Comparison of ENCODE assay signal across 10 cellular contexts in genomic region chr9:117411547-117411946, GRCh38. TPM values are rescaled to one million over a fixed set of nuclear protein-coding genes. Genes with fewer than 3 reads are reported as not detected.
A peak's percentile ranks its signal among the peaks of the same experiment; 100 is the strongest.
DNase-seq lines count a peak whose midpoint lies in the region; ATAC-seq, FAIRE-seq and TF ChIP-seq lines count a peak whose summit lies in the region.
"Had no signal": no experiment of that assay in that cellular context is flagged by ENCODE, and none has a peak within 500 bp of the region (broad histone marks: within the 10 kb centered on the region; RNA-seq: fewer than 3 reads in every experiment).

No MANE protein-coding gene starts in this region.

- no peak overlapping the region for H3K4me3 Mint-ChIP-seq in endodermal cell
- peak overlapping the region; percentile 61 for H3K4me3 Mint-ChIP-seq in nephron progenitor cell
- H3K4me3 Mint-ChIP-seq in stimulated activated memory B cell treated with anti-CD40 and anti-IgM and Interleukin-4, amounts not matched to agents 10 μg/mL and 1 μg/mL and 100 μg/mL, for 72 hours = no peak overlapping the region
- H3K4me3 Mint-ChIP-seq in activated CD4-positive, alpha-beta memory T cell treated with anti-CD3 and anti-CD28 coated beads, Interleukin-2, amount 10 ng/mL, durations not matched to agents 7 days and 5 days = no peak overlapping the region
- H3K4me3 Mint-ChIP-seq: stimulated activated naive CD8-positive, alpha-beta T cell treated with anti-CD3 and anti-CD28 coated beads, Interleukin-15, Interleukin-2, amounts not matched to agents 100 ng/mL and 50 ng/mL, for 24 hours had no signal

- CTCF ChIA-PET in BJ (lab: Yijun Ruan, JAX) = interaction anchor here (0.7 to 2.4 kb wide), 6 partner anchors 10 to 675 kb away, joined by 3 to 16 read pairs (median 3); no protein-coding TSS in a partner anchor
- CTCF ChIA-PET in activated CD4-positive, alpha-beta memory T cell treated with anti-CD3 and anti-CD28 coated beads, Interleukin-2, amount 10 ng/mL, durations not matched to agents 7 days and 5 days (lab: Charles Lee) = interaction anchor here (0.8 kb wide), 1 partner anchor 675 kb away, joined by 3 read pairs; no protein-coding TSS in a partner anchor

- H3K4me3 ChIP-seq in BJ (ENCODE audit: low read depth, low read length) (no peak overlapping the region), endodermal cell (ENCODE audit: low read length) (no peak overlapping the region)

- H3K27me3 ChIP-seq in BJ (ENCODE audit: control insufficient read depth, insufficient read depth, low read length) (peaks cover 30% of the 10 kb centered on the region), endodermal cell (ENCODE audit: control insufficient read depth, insufficient read depth, low read length, poor library complexity, severe bottlenecking) (peaks cover 57% of the 10 kb centered on the region)

- no peaks in the 10 kb centered on the region for H3K36me3 Mint-ChIP-seq in endodermal cell (ENCODE audit: low read depth)
- H3K36me3 Mint-ChIP-seq in nephron progenitor cell (ENCODE audit: low read depth) = no peaks in the 10 kb centered on the region
- H3K36me3 Mint-ChIP-seq in stimulated activated memory B cell treated with anti-CD40 and anti-IgM and Interleukin-4, amounts not matched to agents 10 μg/mL and 1 μg/mL and 100 μg/mL, for 72 hours = no peaks in the 10 kb centered on the region
- H3K36me3 Mint-ChIP-seq in activated CD4-positive, alpha-beta memory T cell treated with anti-CD3 and anti-CD28 coated beads, Interleukin-2, amount 10 ng/mL, durations not matched to agents 7 days and 5 days (ENCODE audit: low read depth) = no peaks in the 10 kb centered on the region

- 25 to 56% methylated on average over 1 to 4 of the region's 4 CpGs for WGBS in endodermal cell (ENCODE audit: insufficient coverage in 1 of 2, insufficient read length in 1 of 2), 2 experiments

- H3K9me3 ChIP-seq in endodermal cell (ENCODE audit: control insufficient read depth, low read length) = no peaks in the 10 kb centered on the region

- H3K9ac ChIP-seq in endodermal cell (ENCODE audit: extremely low read depth, low read length, poor library complexity, severe bottlenecking) = no peak overlapping the region

- H3K27ac Mint-ChIP-seq in endodermal cell (no peak overlapping the region), nephron progenitor cell (no peak overlapping the region)
- H3K27ac Mint-ChIP-seq in stimulated activated memory B cell treated with anti-CD40 and anti-IgM and Interleukin-4, amounts not matched to agents 10 μg/mL and 1 μg/mL and 100 μg/mL, for 72 hours = no peak overlapping the region
- no peak overlapping the region for H3K27ac Mint-ChIP-seq in activated CD4-positive, alpha-beta memory T cell treated with anti-CD3 and anti-CD28 coated beads, Interleukin-2, amount 10 ng/mL, durations not matched to agents 7 days and 5 days
- H3K27ac Mint-ChIP-seq: stimulated activated naive CD8-positive, alpha-beta T cell treated with anti-CD3 and anti-CD28 coated beads, Interleukin-15, Interleukin-2, amounts not matched to agents 100 ng/mL and 50 ng/mL, for 24 hours had no signal

- H3K27ac ChIP-seq in endodermal cell (ENCODE audit: low read depth, low read length) = no peak overlapping the region

- H3K27me3 Mint-ChIP-seq in endodermal cell (ENCODE audit: insufficient read depth) (peaks cover 55% of the 10 kb centered on the region), nephron progenitor cell (ENCODE audit: low read depth, poor library complexity) (peaks cover 61% of the 10 kb centered on the region)
- H3K27me3 Mint-ChIP-seq in stimulated activated memory B cell treated with anti-CD40 and anti-IgM and Interleukin-4, amounts not matched to agents 10 μg/mL and 1 μg/mL and 100 μg/mL, for 72 hours = peaks cover 44% of the 10 kb centered on the region
- H3K27me3 Mint-ChIP-seq in activated CD4-positive, alpha-beta memory T cell treated with anti-CD3 and anti-CD28 coated beads, Interleukin-2, amount 10 ng/mL, durations not matched to agents 7 days and 5 days = peaks cover 24% of the 10 kb centered on the region

- no peaks in the 10 kb centered on the region for H3K9me3 Mint-ChIP-seq in endodermal cell
- no peaks in the 10 kb centered on the region for H3K9me3 Mint-ChIP-seq in nephron progenitor cell
- H3K9me3 Mint-ChIP-seq in stimulated activated memory B cell treated with anti-CD40 and anti-IgM and Interleukin-4, amounts not matched to agents 10 μg/mL and 1 μg/mL and 100 μg/mL, for 72 hours = no peaks in the 10 kb centered on the region
- H3K9me3 Mint-ChIP-seq in activated CD4-positive, alpha-beta memory T cell treated with anti-CD3 and anti-CD28 coated beads, Interleukin-2, amount 10 ng/mL, durations not matched to agents 7 days and 5 days = no peaks in the 10 kb centered on the region

- ATAC-seq in stimulated activated memory B cell treated with anti-CD40 and anti-IgM and Interleukin-4, amounts not matched to agents 10 μg/mL and 1 μg/mL and 100 μg/mL, for 72 hours = no peak

- no peak for FAIRE-seq in GM19239 (lab: Jason Lieb, UNC)
- FAIRE-seq: endometrium had no signal

- DNase-seq in BJ (ENCODE audit: low read depth) (no peak), GM19239 (ENCODE audit: insufficient read length, low spot score) (peak; percentile 50), NCI-H510A treated with DMSO at 0.1 percent for 48 hours (lab: John Stamatoyannopoulos, UW) (peak; percentile 55), endodermal cell (peak; percentile 91), nephron progenitor cell (peak; percentile 70)
- DNase-seq in activated effector memory CD4-positive, alpha-beta T cell treated with anti-CD3 and anti-CD28 coated beads, Interleukin-2, amount 50 U/mL, for 16 hours = no peak
- DNase-seq in activated CD4-positive, alpha-beta memory T cell treated with anti-CD3 and anti-CD28 coated beads, Interleukin-2, amount 10 ng/mL, durations not matched to agents 7 days and 5 days = no peak

- peak; percentile 65 for TF ChIP-seq CTCF in BJ (IDR thresholded peaks at IDR 0.05; ENCODE audit: insufficient read depth, low read depth, low read length)
- TF ChIP-seq CTCF in endodermal cell (conservative IDR thresholded peaks at IDR 0.05) = peak; percentile 98
- TF ChIP-seq CTCF in nephron progenitor cell (IDR thresholded peaks at IDR 0.05) = peak; percentile 80

- H3K4me1 Mint-ChIP-seq in endodermal cell (peaks cover 18% of the 10 kb centered on the region), nephron progenitor cell (peaks cover 30% of the 10 kb centered on the region)
- no peaks in the 10 kb centered on the region for H3K4me1 Mint-ChIP-seq in stimulated activated memory B cell treated with anti-CD40 and anti-IgM and Interleukin-4, amounts not matched to agents 10 μg/mL and 1 μg/mL and 100 μg/mL, for 72 hours
- peaks cover 2% of the 10 kb centered on the region for H3K4me1 Mint-ChIP-seq in activated CD4-positive, alpha-beta memory T cell treated with anti-CD3 and anti-CD28 coated beads, Interleukin-2, amount 10 ng/mL, durations not matched to agents 7 days and 5 days

- no peaks in the 10 kb centered on the region for H3K36me3 ChIP-seq in BJ (ENCODE audit: control insufficient read depth, insufficient read depth, low read length)
- H3K36me3 ChIP-seq in endodermal cell (ENCODE audit: control insufficient read depth, insufficient read depth, low read length) = no peaks in the 10 kb centered on the region

- peaks cover 4% of the 10 kb centered on the region for H3K4me1 ChIP-seq in endodermal cell (ENCODE audit: control insufficient read depth, insufficient read depth, low read length)

- POLR2A ChIA-PET in BJ (lab: Charles Lee) = no interaction called here
- POLR2A ChIA-PET in activated CD4-positive, alpha-beta memory T cell treated with anti-CD3 and anti-CD28 coated beads, Interleukin-2, amount 10 ng/mL, durations not matched to agents 7 days and 5 days (lab: Charles Lee) = no interaction called here

RNA-seq across cellular contexts. Expression of gene ASTN2, which starts 3.3 kb away (rescaled TPM):
- polyA plus RNA-seq in BJ (2011; rRNA removed) = 10.7 and 12.8 TPM in 2 replicates
- 14.8 and 18.7 TPM in 2 replicates for polyA minus RNA-seq in BJ (2011; rRNA and poly(A)+ RNA removed)
- total RNA-seq in endodermal cell = 10 to 100 TPM in 1 of 2 donors, 1 to 10 TPM in 1; 8.9 to 10.4 TPM
- 9.6 TPM for polyA plus RNA-seq in endodermal cell (2013, experiment 1 of 2)
- 8.4 TPM for polyA plus RNA-seq in endodermal cell (2013, experiment 2 of 2)
- total RNA-seq in activated CD4-positive, alpha-beta memory T cell treated with anti-CD3 and anti-CD28 coated beads, Interleukin-2, amount 10 ng/mL, durations not matched to agents 7 days and 5 days = 1 to 10 TPM; 2.5 to 3.0 TPM

Comparison
In these comparisons a context has a peak if more than half of its experiments do, and no peak if none do; other contexts are left out.
1. DNase-seq: peak in GM19239 (single experiment), NCI-H510A treated with DMSO at 0.1 percent for 48 hours (single experiment), endodermal cell (single experiment) and nephron progenitor cell (single experiment); none in BJ (single experiment), activated effector memory CD4-positive, alpha-beta T cell treated with anti-CD3 and anti-CD28 coated beads, Interleukin-2, amount 50 U/mL, for 16 hours (single experiment) and activated CD4-positive, alpha-beta memory T cell treated with anti-CD3 and anti-CD28 coated beads, Interleukin-2, amount 10 ng/mL, durations not matched to agents 7 days and 5 days (single experiment).
2. Peak in every context shown above with its lines, with median percentiles within 50 percentile points of each other: CTCF ChIP-seq.